ENCODE assay signal across 1 cellular context in the genomic region with DNA sequence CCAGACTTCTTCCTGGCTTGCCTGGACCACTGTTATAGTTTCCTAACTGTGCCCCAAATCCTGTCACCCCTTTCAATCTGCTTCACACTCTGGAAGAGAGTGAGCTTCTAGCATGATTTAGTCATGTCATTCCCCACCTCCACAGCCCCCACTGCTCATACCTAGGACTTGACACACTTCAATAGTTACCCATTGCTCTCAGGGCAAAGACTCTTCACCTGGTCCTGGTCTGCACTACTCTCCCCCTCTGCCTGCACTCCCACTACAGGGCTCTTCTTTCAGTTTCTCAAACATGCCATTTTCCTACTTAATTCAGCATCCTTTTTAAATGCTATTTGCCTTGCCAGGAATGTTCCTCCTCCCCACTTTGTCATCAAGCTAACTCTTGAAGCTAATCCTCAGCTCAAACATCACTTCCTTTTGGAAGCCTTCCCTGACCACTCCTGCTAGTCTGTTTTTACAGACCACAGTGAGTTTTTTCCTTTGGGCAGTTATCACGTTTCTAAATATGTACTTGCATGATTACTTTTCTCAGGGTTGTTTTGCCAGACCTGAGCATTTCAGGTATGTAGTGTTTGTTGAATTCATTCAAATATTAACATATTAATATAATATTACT.
TF ChIP-seq lines count a peak whose summit lies in the region.

No MANE protein-coding gene starts in this region.

TF ChIP-seq in GM23338, 12 proteins besides CTCF, POLR2A, EP300 and RAD21:
- TF ChIP-seq ZNF462 (CRISPR knock-in tag; IDR thresholded peaks at IDR 0.05) (no peak), STAT1 (IDR thresholded peaks at IDR 0.05; ENCODE audit: unreplicated experiment) (no peak), EZH2phosphoT487 (IDR thresholded peaks at IDR 0.05; ENCODE audit: unreplicated experiment) (no peak), NANOG (IDR thresholded peaks at IDR 0.05; ENCODE audit: borderline replicate concordance) (no peak), CREB1 (CRISPR knock-in tag; IDR thresholded peaks at IDR 0.05; ENCODE audit: low read depth) (no peak), JUNB (IDR thresholded peaks at IDR 0.05; ENCODE audit: unreplicated experiment) (no peak), ZNF114 (CRISPR knock-in tag; IDR thresholded peaks at IDR 0.05) (no peak), EZH2 (IDR thresholded peaks at IDR 0.05; ENCODE audit: low read depth, unreplicated experiment) (no peak)
- TF ChIP-seq, protein P1, sequence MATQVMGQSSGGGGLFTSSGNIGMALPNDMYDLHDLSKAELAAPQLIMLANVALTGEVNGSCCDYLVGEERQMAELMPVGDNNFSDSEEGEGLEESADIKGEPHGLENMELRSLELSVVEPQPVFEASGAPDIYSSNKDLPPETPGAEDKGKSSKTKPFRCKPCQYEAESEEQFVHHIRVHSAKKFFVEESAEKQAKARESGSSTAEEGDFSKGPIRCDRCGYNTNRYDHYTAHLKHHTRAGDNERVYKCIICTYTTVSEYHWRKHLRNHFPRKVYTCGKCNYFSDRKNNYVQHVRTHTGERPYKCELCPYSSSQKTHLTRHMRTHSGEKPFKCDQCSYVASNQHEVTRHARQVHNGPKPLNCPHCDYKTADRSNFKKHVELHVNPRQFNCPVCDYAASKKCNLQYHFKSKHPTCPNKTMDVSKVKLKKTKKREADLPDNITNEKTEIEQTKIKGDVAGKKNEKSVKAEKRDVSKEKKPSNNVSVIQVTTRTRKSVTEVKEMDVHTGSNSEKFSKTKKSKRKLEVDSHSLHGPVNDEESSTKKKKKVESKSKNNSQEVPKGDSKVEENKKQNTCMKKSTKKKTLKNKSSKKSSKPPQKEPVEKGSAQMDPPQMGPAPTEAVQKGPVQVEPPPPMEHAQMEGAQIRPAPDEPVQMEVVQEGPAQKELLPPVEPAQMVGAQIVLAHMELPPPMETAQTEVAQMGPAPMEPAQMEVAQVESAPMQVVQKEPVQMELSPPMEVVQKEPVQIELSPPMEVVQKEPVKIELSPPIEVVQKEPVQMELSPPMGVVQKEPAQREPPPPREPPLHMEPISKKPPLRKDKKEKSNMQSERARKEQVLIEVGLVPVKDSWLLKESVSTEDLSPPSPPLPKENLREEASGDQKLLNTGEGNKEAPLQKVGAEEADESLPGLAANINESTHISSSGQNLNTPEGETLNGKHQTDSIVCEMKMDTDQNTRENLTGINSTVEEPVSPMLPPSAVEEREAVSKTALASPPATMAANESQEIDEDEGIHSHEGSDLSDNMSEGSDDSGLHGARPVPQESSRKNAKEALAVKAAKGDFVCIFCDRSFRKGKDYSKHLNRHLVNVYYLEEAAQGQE (IDR thresholded peaks at IDR 0.05; ENCODE audit: unreplicated experiment) = no peak
- TF ChIP-seq, protein P2, sequence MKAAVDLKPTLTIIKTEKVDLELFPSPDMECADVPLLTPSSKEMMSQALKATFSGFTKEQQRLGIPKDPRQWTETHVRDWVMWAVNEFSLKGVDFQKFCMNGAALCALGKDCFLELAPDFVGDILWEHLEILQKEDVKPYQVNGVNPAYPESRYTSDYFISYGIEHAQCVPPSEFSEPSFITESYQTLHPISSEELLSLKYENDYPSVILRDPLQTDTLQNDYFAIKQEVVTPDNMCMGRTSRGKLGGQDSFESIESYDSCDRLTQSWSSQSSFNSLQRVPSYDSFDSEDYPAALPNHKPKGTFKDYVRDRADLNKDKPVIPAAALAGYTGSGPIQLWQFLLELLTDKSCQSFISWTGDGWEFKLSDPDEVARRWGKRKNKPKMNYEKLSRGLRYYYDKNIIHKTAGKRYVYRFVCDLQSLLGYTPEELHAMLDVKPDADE (IDR thresholded peaks at IDR 0.05) = no peak
